In the genomic region with DNA sequence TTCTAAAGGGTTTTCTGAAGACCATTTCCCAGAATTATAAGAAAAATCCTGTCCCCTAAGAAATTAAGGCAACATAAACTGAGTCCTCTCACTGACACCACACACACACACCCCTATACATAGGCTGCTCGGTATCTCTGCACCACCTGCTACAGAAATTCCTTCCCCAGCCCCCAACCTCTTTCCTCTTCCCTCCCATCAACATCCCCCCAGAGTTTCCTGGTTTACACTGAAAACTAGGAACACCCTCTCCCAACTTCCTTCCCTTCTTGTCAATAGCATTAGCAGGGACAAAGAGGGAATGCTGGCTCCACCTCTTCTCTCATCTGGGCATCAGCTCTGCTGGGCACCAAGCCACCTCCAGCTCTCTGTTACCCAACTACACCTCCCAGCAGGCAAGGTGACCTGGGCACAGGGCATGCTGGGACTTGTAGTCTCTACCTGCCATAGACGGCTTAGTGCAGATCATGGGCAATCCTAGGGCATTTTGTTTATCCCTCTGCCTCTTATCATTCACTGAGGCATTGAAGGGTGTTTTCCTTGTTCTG, we compare ENCODE assay signal across 8 cellular contexts. TPM values are rescaled to one million over a fixed set of nuclear protein-coding genes. Genes with fewer than 3 reads are reported as not detected.
A peak's percentile ranks its signal among the peaks of the same experiment; 100 is the strongest.
DNase-seq lines count a peak whose midpoint lies in the region; ATAC-seq and TF ChIP-seq lines count a peak whose summit lies in the region.

No MANE protein-coding gene starts in this region.

- POLR2A ChIA-PET in AG04450 (lab: Yijun Ruan, JAX): interaction anchor here (0.6 to 2.0 kb wide), 4 partner anchors 9 to 96 kb away, joined by 3 to 8 read pairs (median 8); a partner anchor contains a TSS

- H4K91ac ChIP-seq in H9 (ENCODE audit: insufficient read length, low read depth, low read length): no peak overlapping the region

- ATAC-seq in activated CD8-positive, alpha-beta memory T cell treated with anti-CD3 and anti-CD28 coated beads, Interleukin-2, amount 10 ng/mL, durations not matched to agents 7 days and 5 days: peak; percentile 79
- no peak for ATAC-seq in HG03565 (IDR thresholded peaks at IDR 0.05; ENCODE audit: unreplicated experiment)

- no peaks in the 10 kb centered on the region for H4K20me1 ChIP-seq in H9 (ENCODE audit: control insufficient read depth, insufficient read depth, insufficient read length)

- H2BK120ac ChIP-seq in H9 (ENCODE audit: low read depth, low read length, poor library complexity, severe bottlenecking): no peak overlapping the region

- H3K27ac Mint-ChIP-seq in H9: peak overlapping the region in 2 of 3 experiments; percentile 36 to 87; a peak in 2 of 7 replicates
- no peak overlapping the region for H3K27ac Mint-ChIP-seq in activated CD8-positive, alpha-beta memory T cell treated with anti-CD3 and anti-CD28 coated beads, Interleukin-2, amount 10 ng/mL, durations not matched to agents 7 days and 5 days

- no peak overlapping the region for H3K56ac ChIP-seq in H9 (ENCODE audit: insufficient read length, low read depth, low read length)

- H3K4me3 ChIP-seq in AG04450 (ENCODE audit: low read depth, low read length): no peak overlapping the region

- no peak overlapping the region for H2BK5ac ChIP-seq in H9 (ENCODE audit: insufficient read length, low read length)

- H2BK20ac ChIP-seq in H9 (ENCODE audit: low read depth, low read length, poor library complexity, severe bottlenecking): no peak overlapping the region

- no peak overlapping the region for H2BK15ac ChIP-seq in H9 (ENCODE audit: low read depth, low read length)

- peaks cover 6% of the 10 kb centered on the region; the same call in 1 of the 2 replicates for H3K4me1 ChIP-seq in H9 (ENCODE audit: insufficient read depth, low read length)

- CTCF ChIA-PET in AG04450 (lab: Charles Lee): interaction anchor here (0.7 to 1.9 kb wide), 9 partner anchors 13 to 184 kb away, joined by 3 to 14 read pairs (median 6); a partner anchor contains a TSS
- CTCF ChIA-PET in activated CD8-positive, alpha-beta memory T cell treated with anti-CD3 and anti-CD28 coated beads, Interleukin-2, amount 10 ng/mL, durations not matched to agents 7 days and 5 days (lab: Charles Lee): interaction anchor here (0.6 to 30.0 kb wide), 22 partner anchors 7 to 373 kb away, joined by 3 to 967 read pairs (median 6); a partner anchor contains a TSS

- H3K4me2 ChIP-seq in H9 (ENCODE audit: insufficient read depth, insufficient read length, low read length): no peak overlapping the region

- H3K9me3 ChIP-seq in AG04450 (ENCODE audit: control insufficient read depth, insufficient read depth, low read length): no peaks in the 10 kb centered on the region; the same call in 1 of the 2 replicates
- H3K9me3 ChIP-seq in H9 (ENCODE audit: control insufficient read depth, low read depth, low read length): no peaks in the 10 kb centered on the region

- H3K4me3 Mint-ChIP-seq in H9: peak overlapping the region in 1 of 2 experiments; percentile 16; a peak in 1 of 5 replicates
- no peak overlapping the region for H3K4me3 Mint-ChIP-seq in activated CD8-positive, alpha-beta memory T cell treated with anti-CD3 and anti-CD28 coated beads, Interleukin-2, amount 10 ng/mL, durations not matched to agents 7 days and 5 days

- H3T11ph ChIP-seq in H9 (ENCODE audit: low read length): no peak overlapping the region

- no peaks in the 10 kb centered on the region for H3K79me1 ChIP-seq in H9 (ENCODE audit: insufficient read depth, low read depth, low read length, poor library complexity, severe bottlenecking)

- no peak overlapping the region for H3K9ac ChIP-seq in H9 (ENCODE audit: extremely low read depth, insufficient read length, low read length)

- H3K18ac ChIP-seq in H9 (ENCODE audit: insufficient read length, low read depth, low read length): no peak overlapping the region

- H3K23ac ChIP-seq in H9 (ENCODE audit: insufficient read length, low read depth, low read length): no peak overlapping the region

- no peak overlapping the region for H2AK5ac ChIP-seq in H9 (ENCODE audit: insufficient read length, low read length)

- no peak overlapping the region for H3K4ac ChIP-seq in H9 (ENCODE audit: low read depth, low read length)

- no peaks in the 10 kb centered on the region for H3K23me2 ChIP-seq in H9 (ENCODE audit: insufficient read length, low read depth, low read length, poor library complexity, severe bottlenecking)

- no peaks in the 10 kb centered on the region for H3K27me3 Mint-ChIP-seq in H9 (ENCODE audit: low read depth)
- peaks cover 5% of the 10 kb centered on the region for H3K27me3 Mint-ChIP-seq in activated CD8-positive, alpha-beta memory T cell treated with anti-CD3 and anti-CD28 coated beads, Interleukin-2, amount 10 ng/mL, durations not matched to agents 7 days and 5 days

- H3K4me1 Mint-ChIP-seq in H9: peaks cover 34 to 53% of the 10 kb centered on the region in 2 experiments
- H3K4me1 Mint-ChIP-seq in activated CD8-positive, alpha-beta memory T cell treated with anti-CD3 and anti-CD28 coated beads, Interleukin-2, amount 10 ng/mL, durations not matched to agents 7 days and 5 days: peaks cover 9% of the 10 kb centered on the region

- no peaks in the 10 kb centered on the region for H3K9me3 Mint-ChIP-seq in H9
- no peaks in the 10 kb centered on the region for H3K9me3 Mint-ChIP-seq in activated CD8-positive, alpha-beta memory T cell treated with anti-CD3 and anti-CD28 coated beads, Interleukin-2, amount 10 ng/mL, durations not matched to agents 7 days and 5 days (ENCODE audit: low read depth)

- no peak for DNase-seq in AG04450 (ENCODE audit: low read depth, low spot score)
- DNase-seq in H9: peak; percentile 91
- peak; percentile 83 for DNase-seq in NCI-H510A treated with DMSO at 0.1 percent for 48 hours (lab: John Stamatoyannopoulos, UW)
- peak; percentile 76 for DNase-seq in activated CD8-positive, alpha-beta memory T cell treated with anti-CD3 and anti-CD28 coated beads, Interleukin-2, amount 10 ng/mL, durations not matched to agents 7 days and 5 days
- DNase-seq in epidermal melanocyte (ENCODE audit: insufficient read length, low spot score): peak; percentile 65
- peak; percentile 89 for DNase-seq in mucosa of gallbladder (ENCODE audit: low spot score)
- peak; percentile 18 to 60 (median 42) for DNase-seq in stimulated activated naive CD4-positive, alpha-beta T cell (lab: John Stamatoyannopoulos, UW)

- H3K36me3 Mint-ChIP-seq in H9 (ENCODE audit: insufficient read depth in 1 of 3, low read depth in 3 of 3): peaks cover 2 to 28% (median 21%) of the 10 kb centered on the region in 3 experiments; a peak in 6 of 7 replicates
- H3K36me3 Mint-ChIP-seq in activated CD8-positive, alpha-beta memory T cell treated with anti-CD3 and anti-CD28 coated beads, Interleukin-2, amount 10 ng/mL, durations not matched to agents 7 days and 5 days: no peaks in the 10 kb centered on the region

- no peak overlapping the region for H2BK12ac ChIP-seq in H9 (ENCODE audit: insufficient read length, low read depth, low read length)

- H3K14ac ChIP-seq in H9 (ENCODE audit: insufficient read depth, low read length): no peak overlapping the region

- no CpG with 5 or more reads among the region's 2 CpGs for WGBS in H9 (ENCODE audit: extremely low coverage, insufficient read length, low lambda C conversion rate)

- no peak overlapping the region for H2AFZ ChIP-seq in H9 (ENCODE audit: low read length)

- H3K27ac ChIP-seq in AG04450 (ENCODE audit: low read depth, low read length) (peak overlapping the region; percentile 52), H9 (ENCODE audit: insufficient read length, low read depth, low read length) (no peak overlapping the region)

- TF ChIP-seq CTCF in AG04450 (IDR thresholded peaks at IDR 0.05; ENCODE audit: low read depth, low read length) (no peak), H9 (conservative IDR thresholded peaks at IDR 0.05) (no peak)

- no peaks in the 10 kb centered on the region for H3K79me2 ChIP-seq in H9 (ENCODE audit: insufficient read depth, low read length)

- H3K27me3 ChIP-seq in AG04450 (ENCODE audit: control insufficient read depth, insufficient read depth, low read length): no peaks in the 10 kb centered on the region
- no peaks in the 10 kb centered on the region for H3K27me3 ChIP-seq in H9 (ENCODE audit: insufficient read depth, low read length)

- H4K8ac ChIP-seq in H9 (replicated peaks; ENCODE audit: insufficient read length, low read depth, low read length): no peak overlapping the region

- H4K5ac ChIP-seq in H9 (ENCODE audit: insufficient read length, low read depth, low read length): no peak overlapping the region

RNA-seq across cellular contexts. Expression of a gene that starts 15.7 kb away (rescaled TPM):
- 326 and 390 TPM in 2 replicates for polyA plus RNA-seq in AG04450 (2011; rRNA removed)
- polyA minus RNA-seq in AG04450 (2011; rRNA and poly(A)+ RNA removed): 252 and 273 TPM in 2 replicates
- 65.2 and 70.0 TPM in 2 replicates for total RNA-seq in H9 (2021)
- 1 to 10 TPM in 1 of 2 experiments, under 1 TPM in 1; 0.66 to 1.3 TPM for total RNA-seq in activated CD8-positive, alpha-beta memory T cell treated with anti-CD3 and anti-CD28 coated beads, Interleukin-2, amount 10 ng/mL, durations not matched to agents 7 days and 5 days
- total RNA-seq in mucosa of gallbladder: 273 TPM

RNA-seq across cellular contexts. Expression of a gene that starts 19.1 kb away (rescaled TPM):
- 77.1 and 83.4 TPM in 2 replicates for polyA plus RNA-seq in AG04450 (2011; rRNA removed)
- polyA minus RNA-seq in AG04450 (2011; rRNA and poly(A)+ RNA removed): 144 and 161 TPM in 2 replicates
- total RNA-seq in H9 (2021) (82.1 and 83.2 TPM in 2 replicates), mucosa of gallbladder (140 TPM)
- 10 to 100 TPM; 90.5 to 97.6 TPM for total RNA-seq in activated CD8-positive, alpha-beta memory T cell treated with anti-CD3 and anti-CD28 coated beads, Interleukin-2, amount 10 ng/mL, durations not matched to agents 7 days and 5 days

RNA-seq across cellular contexts. Expression of a gene that starts 51.3 kb away (rescaled TPM):
- 22.3 and 30.8 TPM in 2 replicates for polyA plus RNA-seq in AG04450 (2011; rRNA removed)
- 60.2 and 84.4 TPM in 2 replicates for polyA minus RNA-seq in AG04450 (2011; rRNA and poly(A)+ RNA removed)
- total RNA-seq in H9 (2021) (47.8 and 54.1 TPM in 2 replicates), mucosa of gallbladder (179 TPM)
- total RNA-seq in activated CD8-positive, alpha-beta memory T cell treated with anti-CD3 and anti-CD28 coated beads, Interleukin-2, amount 10 ng/mL, durations not matched to agents 7 days and 5 days: 1 to 10 TPM; 4.6 to 6.0 TPM

Comparison
In these comparisons a context has a peak if more than half of its experiments do, and no peak if none do; other contexts are left out.
1. RNA of a gene that starts 15.7 kb away (total RNA-seq): 273 TPM in mucosa of gallbladder (single experiment) and 65.2 to 70.0 TPM in H9; 0.66 to 1.3 TPM in activated CD8-positive, alpha-beta memory T cell treated with anti-CD3 and anti-CD28 coated beads, Interleukin-2, amount 10 ng/mL, durations not matched to agents 7 days and 5 days; every median in the first group is over 10 times any median in the second.